ENCODE assay signal across 8 cellular contexts in the genomic region with DNA sequence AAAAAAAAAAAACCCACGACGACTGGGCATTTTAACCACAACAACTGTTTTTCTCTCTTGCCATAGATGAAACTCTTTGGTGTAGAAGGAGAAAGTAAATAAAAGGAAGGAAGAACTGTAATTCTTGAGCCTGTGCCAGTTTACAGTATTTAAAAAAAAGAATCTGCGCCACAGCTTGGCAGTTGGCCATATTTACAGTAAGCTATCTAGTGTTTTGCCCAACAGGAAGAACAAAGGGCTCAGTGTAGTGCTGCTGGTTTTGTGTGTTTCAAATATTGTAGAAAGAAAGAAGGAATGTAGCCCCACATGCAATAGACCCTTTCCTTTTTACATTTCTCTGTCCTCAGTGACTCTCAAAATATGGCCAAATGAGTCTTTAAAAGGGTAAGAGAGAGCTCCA.
DNase-seq lines count a peak whose midpoint lies in the region; ATAC-seq, FAIRE-seq and TF ChIP-seq lines count a peak whose summit lies in the region.

No MANE protein-coding gene starts in this region.

- no peaks in the 10 kb centered on the region for H3K79me2 ChIP-seq in MM.1S (ENCODE audit: low read length)

- no peak overlapping the region for H3K9ac ChIP-seq in MM.1S (ENCODE audit: low read length)
- H3K9ac ChIP-seq in kidney (ENCODE audit: low read length in 2 of 2) = peak overlapping the region in 1 of 2 donors; percentile 21

- H3K4me3 ChIP-seq in MM.1S (ENCODE audit: low read length) (no peak overlapping the region), ascending aorta (peak overlapping the region; percentile 17 to 35), kidney (ENCODE audit: low read length in 2 of 2) (peak overlapping the region; percentile 52 to 68), tibial artery (peak overlapping the region; percentile 33 to 34)

- H3K36me3 ChIP-seq in MM.1S (replicated peaks; ENCODE audit: insufficient read depth, low read length) (no peaks in the 10 kb centered on the region), ascending aorta (no peaks in the 10 kb centered on the region), kidney (ENCODE audit: control insufficient read depth in 1 of 2, insufficient read depth in 2 of 2, low read length in 2 of 2) (no peaks in the 10 kb centered on the region), tibial artery (no peaks in the 10 kb centered on the region)

- H3K4me1 ChIP-seq in MM.1S (ENCODE audit: low read length) (no peaks in the 10 kb centered on the region), ascending aorta (peaks cover 0 to 6% of the 10 kb centered on the region in 2 donors), kidney (ENCODE audit: control insufficient read depth in 1 of 2, insufficient read depth in 1 of 2, low read depth in 1 of 2, low read length in 2 of 2) (peaks cover 0 to 3% of the 10 kb centered on the region in 2 donors), tibial artery (peaks cover 0 to 10% (median 0%) of the 10 kb centered on the region in 4 donors)

- peak overlapping the region; percentile 8; the same call in 1 of the 2 replicates for H3K4me2 ChIP-seq in MM.1S (ENCODE audit: low read depth, low read length)

- TF ChIP-seq CTCF in MM.1S (IDR thresholded peaks at IDR 0.05; ENCODE audit: low read length) = no peak
- no peak for TF ChIP-seq CTCF in ascending aorta (IDR thresholded peaks at IDR 0.05)
- TF ChIP-seq CTCF in kidney (IDR thresholded peaks at IDR 0.05; ENCODE audit: borderline replicate concordance, extremely low read depth, insufficient read depth) = no peak
- no peak for TF ChIP-seq CTCF in tibial artery (IDR thresholded peaks at IDR 0.05)

- no peaks in the 10 kb centered on the region for H3F3A ChIP-seq in MM.1S (ENCODE audit: insufficient read depth, low read length)

- H3K27me3 ChIP-seq in MM.1S (replicated peaks; ENCODE audit: insufficient read depth, low read length) (no peaks in the 10 kb centered on the region), ascending aorta (no peaks in the 10 kb centered on the region), tibial artery (no peaks in the 10 kb centered on the region)

- H2AFZ ChIP-seq in MM.1S (ENCODE audit: low read length) = no peak overlapping the region

- H3K9me3 ChIP-seq in MM.1S (replicated peaks; ENCODE audit: insufficient read depth, low read length) (no peaks in the 10 kb centered on the region), ascending aorta (no peaks in the 10 kb centered on the region), kidney (ENCODE audit: control insufficient read depth in 1 of 2, low read length in 2 of 2) (no peaks in the 10 kb centered on the region), tibial artery (no peaks in the 10 kb centered on the region)

- H3K27ac ChIP-seq in MM.1S (ENCODE audit: low read length) (no peak overlapping the region), ascending aorta (no peak overlapping the region), kidney (ENCODE audit: low read depth in 2 of 2, low read length in 2 of 2) (peak overlapping the region; percentile 11 to 45), tibial artery (no peak overlapping the region)

- no peaks in the 10 kb centered on the region for H3K9me2 ChIP-seq in MM.1S (replicated peaks; ENCODE audit: insufficient read depth, low read length)

- H4K20me1 ChIP-seq in MM.1S (ENCODE audit: insufficient read depth, low read length) = no peaks in the 10 kb centered on the region

- intact Hi-C loops in ascending aorta (cut with DNase I) (no loop called here), kidney (cut with DNase I) (no loop called here), tibial artery (cut with DNase I; ENCODE audit: low total_unique reads) (no loop called here)

- ATAC-seq in HG03520 (IDR thresholded peaks at IDR 0.05; ENCODE audit: unreplicated experiment) = no peak

- DNase-seq in DMS153 treated with DMSO at 0.1 percent for 48 hours (lab: John Stamatoyannopoulos, UW; ENCODE audit: unreplicated experiment) (peak; percentile 8), MM.1S (peak; percentile 73), ascending aorta (ENCODE audit: low spot score in 2 of 2) (no peak), kidney (no peak), tibial artery (peak in 1 of 2 donors; percentile 34), islet precursor cell (no peak), iPS-NIHi7 (ENCODE audit: extremely low spot score) (no peak)

- FAIRE-seq in kidney (lab: Jason Lieb, UNC) = peak; percentile 25

Comparison
In these comparisons a context has a peak if more than half of its experiments do, and no peak if none do; other contexts are left out.
1. DNase-seq: peak in DMS153 treated with DMSO at 0.1 percent for 48 hours (single experiment) and MM.1S (single experiment); none in ascending aorta (0 of 2), kidney (single experiment), islet precursor cell (single experiment) and iPS-NIHi7 (single experiment).
2. H3K27ac ChIP-seq: peak in kidney (2 of 2); none in MM.1S (single experiment), ascending aorta (0 of 2) and tibial artery (0 of 2).